Comparison of ENCODE assay signal across 27 cellular contexts in genomic region chr2:550860-551259, GRCh38.
DNase-seq lines count a peak whose midpoint lies in the region; ATAC-seq and TF ChIP-seq lines count a peak whose summit lies in the region.
"Had no signal": no experiment of that assay in that cellular context is flagged by ENCODE, and none has a peak within 500 bp of the region (broad histone marks: within the 10 kb centered on the region; RNA-seq: fewer than 3 reads in every experiment).

No MANE protein-coding gene starts in this region.

- H3K9me2 ChIP-seq in OCI-LY7 (ENCODE audit: insufficient read depth, low read length) (no peaks in the 10 kb centered on the region), MM.1S (replicated peaks; ENCODE audit: insufficient read depth, low read length) (no peaks in the 10 kb centered on the region), Karpas-422 (replicated peaks; ENCODE audit: insufficient read depth, low read length) (no peaks in the 10 kb centered on the region)

- no peaks in the 10 kb centered on the region for H3K9me3 ChIP-seq in BLaER1 treated with 17β-estradiol and CSF1 and Interleukin-3, amounts not matched to agents 10 nM and 100 nM (replicated peaks in 1 of 11)
- H3K9me3 ChIP-seq in OCI-LY7 (ENCODE audit: low read length) = no peaks in the 10 kb centered on the region
- H3K9me3 ChIP-seq in MM.1S (replicated peaks; ENCODE audit: insufficient read depth, low read length) = no peaks in the 10 kb centered on the region
- no peaks in the 10 kb centered on the region for H3K9me3 ChIP-seq in Karpas-422 (ENCODE audit: low read length)
- H3K9me3 ChIP-seq: ascending aorta, colonic mucosa, testis, uterus had no signal

- peaks cover 0 to 11% (median 0%) of the 10 kb centered on the region in 11 experiments; a peak in 7 of 22 replicates for H3K27me3 ChIP-seq in BLaER1 treated with 17β-estradiol and CSF1 and Interleukin-3, amounts not matched to agents 10 nM and 100 nM
- H3K27me3 ChIP-seq in MM.1S (replicated peaks; ENCODE audit: insufficient read depth, low read length) (no peaks in the 10 kb centered on the region), Karpas-422 (ENCODE audit: low read length) (no peaks in the 10 kb centered on the region)
- H3K27me3 ChIP-seq: ascending aorta, colonic mucosa, testis, uterus had no signal

- H3K9me3 Mint-ChIP-seq in neural crest cell (no peaks in the 10 kb centered on the region), natural killer cell (no peaks in the 10 kb centered on the region)
- H3K9me3 Mint-ChIP-seq: activated T-cell treated with anti-CD3 and anti-CD28 coated beads, Interleukin-2, amount 50 U/mL, for 4 hours; stimulated activated naive CD8-positive, alpha-beta T cell treated with anti-CD3 and anti-CD28 coated beads, Interleukin-15, Interleukin-2, amounts not matched to agents 100 ng/mL and 50 ng/mL, for 24 hours had no signal

- no peaks in the 10 kb centered on the region for H3K36me3 ChIP-seq in BLaER1 treated with 17β-estradiol and CSF1 and Interleukin-3, amounts not matched to agents 10 nM and 100 nM
- H3K36me3 ChIP-seq in OCI-LY7 (ENCODE audit: insufficient read depth, low read length) = no peaks in the 10 kb centered on the region
- H3K36me3 ChIP-seq in MM.1S (replicated peaks; ENCODE audit: insufficient read depth, low read length) = no peaks in the 10 kb centered on the region
- no peaks in the 10 kb centered on the region for H3K36me3 ChIP-seq in Karpas-422 (ENCODE audit: insufficient read depth, low read length)
- H3K36me3 ChIP-seq: ascending aorta, cardiac muscle cell, colonic mucosa, uterus had no signal

- H3K4me1 ChIP-seq in BLaER1 treated with 17β-estradiol and CSF1 and Interleukin-3, amounts not matched to agents 10 nM and 100 nM = peaks cover 30 to 78% (median 60%) of the 10 kb centered on the region in 10 experiments
- H3K4me1 ChIP-seq in OCI-LY7 (ENCODE audit: insufficient read depth, low read length, poor library complexity, severe bottlenecking) (no peaks in the 10 kb centered on the region), MM.1S (ENCODE audit: low read length) (no peaks in the 10 kb centered on the region), Karpas-422 (ENCODE audit: low read length) (no peaks in the 10 kb centered on the region)
- H3K4me1 ChIP-seq: ascending aorta, colonic mucosa, testis, uterus had no signal

- no peak overlapping the region for H3K4me3 ChIP-seq in BLaER1 treated with 17β-estradiol and CSF1 and Interleukin-3, amounts not matched to agents 10 nM and 100 nM
- H3K4me3 ChIP-seq in OCI-LY7 (ENCODE audit: low read depth, low read length, poor library complexity, severe bottlenecking) (no peak overlapping the region), MM.1S (ENCODE audit: low read length) (no peak overlapping the region), Karpas-422 (ENCODE audit: low read length) (no peak overlapping the region)
- H3K4me3 ChIP-seq: ascending aorta, cardiac muscle cell, colonic mucosa, SK-N-MC, smooth muscle cell, testis, uterus had no signal

- no TSS peak for BruUV-seq in OCI-LY7 (replicated peaks; lab: Mats Ljungman, UMichigan)

- H3F3A ChIP-seq in MM.1S (ENCODE audit: insufficient read depth, low read length) = no peaks in the 10 kb centered on the region

- CTCF ChIA-PET in OCI-LY7 (lab: Charles Lee; ENCODE audit: unreplicated experiment) = no interaction called here

- peak overlapping the region; percentile 83 for H3K27ac Mint-ChIP-seq in neural crest cell (ENCODE audit: unreplicated experiment)
- no peak overlapping the region for H3K27ac Mint-ChIP-seq in natural killer cell
- H3K27ac Mint-ChIP-seq: activated CD8-positive, alpha-beta memory T cell treated with anti-CD3 and anti-CD28 coated beads, Interleukin-2, amount 10 ng/mL, durations not matched to agents 7 days and 5 days; stimulated activated naive CD8-positive, alpha-beta T cell treated with anti-CD3 and anti-CD28 coated beads, Interleukin-15, Interleukin-2, amounts not matched to agents 100 ng/mL and 50 ng/mL, for 24 hours had no signal

- DNase-seq in OCI-LY7 (ENCODE audit: low spot score) (peak; percentile 1), neural crest cell (ENCODE audit: low read depth, low spot score) (no peak), MM.1S (no peak), AG08395 (ENCODE audit: low spot score) (no peak), natural killer cell (no peak), Karpas-422 (no peak)
- DNase-seq: activated CD4-positive, alpha-beta T cell treated with anti-CD3 and anti-CD28 coated beads, Interleukin-2, amount 50 U/mL, for 4 hours; activated CD4-positive, CD25-positive, alpha-beta regulatory T cell; activated CD8-positive, alpha-beta memory T cell treated with anti-CD3 and anti-CD28 coated beads, Interleukin-2, amount 10 ng/mL, durations not matched to agents 7 days and 5 days; activated T-cell treated with anti-CD3 and anti-CD28 coated beads, Interleukin-2, amount 50 U/mL, for 4 hours; colonic mucosa; effector CD8-positive, alpha-beta T cell; hypothalamus; KBM-7; mammary epithelial cell; NCI-H2029 treated with DMSO at 0.1 percent for 48 hours; right cardiac atrium; T-helper 1 cell; testis; uterus had no signal

- H3K4me1 Mint-ChIP-seq in neural crest cell (peaks cover 25% of the 10 kb centered on the region), natural killer cell (no peaks in the 10 kb centered on the region)
- H3K4me1 Mint-ChIP-seq: activated CD8-positive, alpha-beta memory T cell treated with anti-CD3 and anti-CD28 coated beads, Interleukin-2, amount 10 ng/mL, durations not matched to agents 7 days and 5 days had no signal

- TF ChIP-seq CTCF in OCI-LY7 (conservative IDR thresholded peaks at IDR 0.05; ENCODE audit: low read length) (no peak), neural crest cell (conservative IDR thresholded peaks at IDR 0.05) (no peak), MM.1S (IDR thresholded peaks at IDR 0.05; ENCODE audit: low read length) (no peak), natural killer cell (IDR thresholded peaks at IDR 0.05) (no peak)

- H2AFZ ChIP-seq in OCI-LY7 (ENCODE audit: low read length) (no peak overlapping the region), MM.1S (ENCODE audit: low read length) (no peak overlapping the region), Karpas-422 (ENCODE audit: low read length) (no peak overlapping the region)

- POLR2A ChIA-PET in OCI-LY7 (lab: Charles Lee) = interaction anchor here (0.5 to 0.8 kb wide), 3 partner anchors 12 to 128 kb away, joined by 3 read pairs; no protein-coding TSS in a partner anchor

- H3K9ac ChIP-seq in BLaER1 treated with 17β-estradiol and CSF1 and Interleukin-3, amounts not matched to agents 10 nM and 100 nM = no peak overlapping the region
- H3K9ac ChIP-seq in MM.1S (ENCODE audit: low read length) (no peak overlapping the region), Karpas-422 (ENCODE audit: low read length) (no peak overlapping the region)

- H3K79me2 ChIP-seq in OCI-LY7 (ENCODE audit: insufficient read depth, low read depth, low read length) = no peaks in the 10 kb centered on the region
- no peaks in the 10 kb centered on the region for H3K79me2 ChIP-seq in MM.1S (ENCODE audit: low read length)
- no peaks in the 10 kb centered on the region for H3K79me2 ChIP-seq in Karpas-422 (ENCODE audit: low read length)

- no peaks in the 10 kb centered on the region for H4K20me1 ChIP-seq in BLaER1 treated with 17β-estradiol and CSF1 and Interleukin-3, amounts not matched to agents 10 nM and 100 nM
- H4K20me1 ChIP-seq in OCI-LY7 (ENCODE audit: insufficient read depth, low read length) (no peaks in the 10 kb centered on the region), MM.1S (ENCODE audit: insufficient read depth, low read length) (no peaks in the 10 kb centered on the region), Karpas-422 (ENCODE audit: insufficient read depth, low read depth, low read length) (no peaks in the 10 kb centered on the region)

- H3K27me3 Mint-ChIP-seq in neural crest cell (ENCODE audit: low read depth) = no peaks in the 10 kb centered on the region
- peaks cover 21 to 49% of the 10 kb centered on the region in 2 donors for H3K27me3 Mint-ChIP-seq in natural killer cell (ENCODE audit: low read depth in 2 of 2)

- peak; percentile 45 for ATAC-seq in GM21576 (IDR thresholded peaks at IDR 0.05; ENCODE audit: unreplicated experiment)
- ATAC-seq in natural killer cell = no peak
- ATAC-seq: activated CD8-positive, alpha-beta memory T cell treated with anti-CD3 and anti-CD28 coated beads, Interleukin-2, amount 10 ng/mL, durations not matched to agents 7 days and 5 days; activated T-cell treated with anti-CD3 and anti-CD28 coated beads, Interleukin-2, amount 50 U/mL, for 4 hours; right cardiac atrium had no signal

- H3K36me3 Mint-ChIP-seq in neural crest cell (ENCODE audit: low read depth) = no peaks in the 10 kb centered on the region
- no peaks in the 10 kb centered on the region for H3K36me3 Mint-ChIP-seq in natural killer cell
- H3K36me3 Mint-ChIP-seq: activated CD8-positive, alpha-beta memory T cell treated with anti-CD3 and anti-CD28 coated beads, Interleukin-2, amount 10 ng/mL, durations not matched to agents 7 days and 5 days had no signal

- H3K27ac ChIP-seq in BLaER1 treated with 17β-estradiol and CSF1 and Interleukin-3, amounts not matched to agents 10 nM and 100 nM = no peak overlapping the region
- H3K27ac ChIP-seq in OCI-LY7 (ENCODE audit: low read depth, low read length, poor library complexity, severe bottlenecking) (no peak overlapping the region), MM.1S (ENCODE audit: low read length) (no peak overlapping the region), Karpas-422 (ENCODE audit: low read length) (no peak overlapping the region)
- H3K27ac ChIP-seq: ascending aorta, cardiac muscle cell, colonic mucosa, SK-N-MC, testis, uterus had no signal

- intact Hi-C loops in OCI-LY7 (cut with micrococcal nuclease; ENCODE audit: unreplicated experiment) (no loop called here), natural killer cell (cut with micrococcal nuclease) (no loop called here)

- peak overlapping the region in 8 of 11 experiments; percentile 1 to 92 (median 50); a peak in 11 of 22 replicates for H3K4me2 ChIP-seq in BLaER1 treated with 17β-estradiol and CSF1 and Interleukin-3, amounts not matched to agents 10 nM and 100 nM
- H3K4me2 ChIP-seq in OCI-LY7 (ENCODE audit: low read length) = no peak overlapping the region
- no peak overlapping the region for H3K4me2 ChIP-seq in MM.1S (ENCODE audit: low read depth, low read length)
- no peak overlapping the region for H3K4me2 ChIP-seq in Karpas-422 (ENCODE audit: low read depth, low read length, poor library complexity, severe bottlenecking)
- H3K4me2 ChIP-seq: smooth muscle cell had no signal

- H3K4me3 Mint-ChIP-seq in neural crest cell (no peak overlapping the region), natural killer cell (no peak overlapping the region)
- H3K4me3 Mint-ChIP-seq: activated CD8-positive, alpha-beta memory T cell treated with anti-CD3 and anti-CD28 coated beads, Interleukin-2, amount 10 ng/mL, durations not matched to agents 7 days and 5 days; activated T-cell treated with anti-CD3 and anti-CD28 coated beads, Interleukin-2, amount 50 U/mL, for 4 hours; stimulated activated naive CD8-positive, alpha-beta T cell treated with anti-CD3 and anti-CD28 coated beads, Interleukin-15, Interleukin-2, amounts not matched to agents 100 ng/mL and 50 ng/mL, for 24 hours had no signal

Comparison
In these comparisons a context has a peak if more than half of its experiments do, and no peak if none do; other contexts are left out.
1. H3K4me2 ChIP-seq: peak in BLaER1 treated with 17β-estradiol and CSF1 and Interleukin-3, amounts not matched to agents 10 nM and 100 nM (8 of 11); none in OCI-LY7 (single experiment), MM.1S (single experiment) and Karpas-422 (single experiment).